In the genomic region with DNA sequence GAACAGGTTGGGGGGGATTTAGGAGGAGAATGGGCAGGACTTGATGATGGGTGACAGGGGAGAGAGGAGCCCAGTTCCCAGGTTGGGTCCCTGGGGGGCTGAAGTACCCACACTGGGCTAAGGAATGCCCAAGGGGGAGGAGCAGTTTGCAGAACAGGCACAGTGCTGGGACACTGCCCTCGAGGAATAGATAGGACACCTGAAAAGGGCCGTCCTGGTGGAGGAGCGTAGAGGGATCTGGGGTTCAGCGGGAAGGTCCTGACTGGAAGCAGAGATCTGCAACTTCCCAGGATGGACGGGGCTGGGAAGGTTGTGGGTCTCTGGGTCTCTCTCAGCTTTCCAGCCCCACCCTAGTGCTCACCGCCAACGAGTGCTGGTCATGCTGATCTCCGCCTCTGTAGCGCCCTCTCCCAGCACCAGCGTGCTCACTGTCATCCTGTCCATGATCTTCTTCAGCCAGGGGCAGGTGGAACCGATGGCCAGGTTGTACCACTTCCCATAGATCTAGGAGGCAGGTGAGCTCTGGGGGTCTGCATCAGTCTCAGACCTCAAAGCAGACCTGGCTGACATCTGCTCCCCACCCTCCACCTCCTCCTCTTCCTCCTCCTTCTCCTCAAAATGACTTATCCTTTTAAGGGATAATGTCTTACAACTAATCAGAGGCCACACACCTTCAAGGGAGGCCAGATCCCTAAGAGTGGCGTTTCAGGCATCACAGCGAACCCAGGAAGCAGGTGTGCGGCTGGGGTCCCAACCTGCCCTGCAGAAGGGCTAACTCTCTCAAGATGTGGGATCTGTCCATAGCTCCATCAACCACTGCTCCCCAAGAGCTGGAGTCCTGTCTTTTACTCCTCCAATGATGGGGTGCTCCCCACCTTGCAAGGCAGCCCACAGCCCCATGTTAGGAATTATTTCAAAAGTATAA, we compare ENCODE assay signal across 1 cellular context.
A peak's percentile ranks its signal among the peaks of the same experiment; 100 is the strongest.
TF ChIP-seq lines count a peak whose summit lies in the region.

No MANE protein-coding gene starts in this region.

TF ChIP-seq in HepG2, 621 proteins besides CTCF, POLR2A, EP300 and RAD21 (continued from another document and continues in another):
- TF ChIP-seq, protein P1, sequence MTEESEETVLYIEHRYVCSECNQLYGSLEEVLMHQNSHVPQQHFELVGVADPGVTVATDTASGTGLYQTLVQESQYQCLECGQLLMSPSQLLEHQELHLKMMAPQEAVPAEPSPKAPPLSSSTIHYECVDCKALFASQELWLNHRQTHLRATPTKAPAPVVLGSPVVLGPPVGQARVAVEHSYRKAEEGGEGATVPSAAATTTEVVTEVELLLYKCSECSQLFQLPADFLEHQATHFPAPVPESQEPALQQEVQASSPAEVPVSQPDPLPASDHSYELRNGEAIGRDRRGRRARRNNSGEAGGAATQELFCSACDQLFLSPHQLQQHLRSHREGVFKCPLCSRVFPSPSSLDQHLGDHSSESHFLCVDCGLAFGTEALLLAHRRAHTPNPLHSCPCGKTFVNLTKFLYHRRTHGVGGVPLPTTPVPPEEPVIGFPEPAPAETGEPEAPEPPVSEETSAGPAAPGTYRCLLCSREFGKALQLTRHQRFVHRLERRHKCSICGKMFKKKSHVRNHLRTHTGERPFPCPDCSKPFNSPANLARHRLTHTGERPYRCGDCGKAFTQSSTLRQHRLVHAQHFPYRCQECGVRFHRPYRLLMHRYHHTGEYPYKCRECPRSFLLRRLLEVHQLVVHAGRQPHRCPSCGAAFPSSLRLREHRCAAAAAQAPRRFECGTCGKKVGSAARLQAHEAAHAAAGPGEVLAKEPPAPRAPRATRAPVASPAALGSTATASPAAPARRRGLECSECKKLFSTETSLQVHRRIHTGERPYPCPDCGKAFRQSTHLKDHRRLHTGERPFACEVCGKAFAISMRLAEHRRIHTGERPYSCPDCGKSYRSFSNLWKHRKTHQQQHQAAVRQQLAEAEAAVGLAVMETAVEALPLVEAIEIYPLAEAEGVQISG (CRISPR knock-in tag; IDR thresholded peaks at IDR 0.05), result peak; percentile 56
- TF ChIP-seq ZNF143 (CRISPR knock-in tag; IDR thresholded peaks at IDR 0.05) (no peak), ZNF101 (CRISPR knock-in tag; IDR thresholded peaks at IDR 0.05; ENCODE audit: borderline replicate concordance, low read depth) (no peak), GATAD2A (CRISPR knock-in tag; IDR thresholded peaks at IDR 0.05) (peak; percentile 26; the same call in 1 of the 2 replicates), MAFF (IDR thresholded peaks at IDR 0.05; ENCODE audit: low read depth, low read length) (no peak), ZNF501 (CRISPR knock-in tag; IDR thresholded peaks at IDR 0.05) (no peak), ZNF367 (CRISPR knock-in tag; IDR thresholded peaks at IDR 0.05; ENCODE audit: borderline replicate concordance) (no peak), PCBP2 (optimal IDR thresholded peaks at IDR 0.05; ENCODE audit: low read depth, low read length, poor library complexity, severe bottlenecking) (no peak), HNRNPK (IDR thresholded peaks at IDR 0.05; ENCODE audit: low read depth, low read length, poor library complexity, severe bottlenecking) (no peak), NFYB (CRISPR knock-in tag; IDR thresholded peaks at IDR 0.05) (no peak), SRSF9 (IDR thresholded peaks at IDR 0.05; ENCODE audit: borderline replicate concordance, insufficient read depth, low read depth, low read length, poor library complexity, severe bottlenecking) (no peak), ZC3H13 (CRISPR knock-in tag; IDR thresholded peaks at IDR 0.05) (no peak), ARID2 (CRISPR knock-in tag; IDR thresholded peaks at IDR 0.05; ENCODE audit: borderline replicate concordance) (no peak), ARNT2 (CRISPR knock-in tag; IDR thresholded peaks at IDR 0.05; ENCODE audit: low read depth) (no peak), NR3C1 (CRISPR knock-in tag; IDR thresholded peaks at IDR 0.05) (no peak), DNMT1 (CRISPR knock-in tag; IDR thresholded peaks at IDR 0.05) (no peak), PAF1 (CRISPR knock-in tag; IDR thresholded peaks at IDR 0.05) (no peak), NFYC (CRISPR knock-in tag; IDR thresholded peaks at IDR 0.05) (no peak), KAT2B (IDR thresholded peaks at IDR 0.05; ENCODE audit: borderline replicate concordance, low read depth, low read length) (no peak), FOXK2 (IDR thresholded peaks at IDR 0.05) (no peak), ZNF33A (CRISPR knock-in tag; IDR thresholded peaks at IDR 0.05; ENCODE audit: borderline replicate concordance) (no peak), TSC22D2 (CRISPR knock-in tag; IDR thresholded peaks at IDR 0.05; ENCODE audit: borderline replicate concordance) (no peak), RBFOX2 (IDR thresholded peaks at IDR 0.05; ENCODE audit: low read depth, low read length) (peak; percentile 66), KLF13 (CRISPR knock-in tag; IDR thresholded peaks at IDR 0.05) (no peak), ZNF660 (CRISPR knock-in tag; IDR thresholded peaks at IDR 0.05; ENCODE audit: borderline replicate concordance, low read depth) (no peak), KLF15 (CRISPR knock-in tag; IDR thresholded peaks at IDR 0.05; ENCODE audit: borderline replicate concordance) (no peak), POLR2AphosphoS2 (IDR thresholded peaks at IDR 0.05; ENCODE audit: low read depth, low read length) (no peak), TP53 (CRISPR knock-in tag; conservative IDR thresholded peaks at IDR 0.05) (no peak), ZNF263 (CRISPR knock-in tag; IDR thresholded peaks at IDR 0.05) (peak; percentile 72), SP5 (CRISPR knock-in tag; IDR thresholded peaks at IDR 0.05; ENCODE audit: borderline replicate concordance, low read depth) (no peak), NFKB2 (CRISPR knock-in tag; IDR thresholded peaks at IDR 0.05; ENCODE audit: borderline replicate concordance) (0 out of 2 replicates have a peak, but pooled peaks have one; percentile 30), HNRNPL (IDR thresholded peaks at IDR 0.05; ENCODE audit: low read depth, low read length) (no peak), KDM4B (CRISPR knock-in tag; IDR thresholded peaks at IDR 0.05) (no peak), KDM5A (IDR thresholded peaks at IDR 0.05; ENCODE audit: borderline replicate concordance, low read length) (no peak), ZMAT3 (CRISPR knock-in tag; conservative IDR thresholded peaks at IDR 0.05) (no peak), ZNF615 (CRISPR knock-in tag; IDR thresholded peaks at IDR 0.05; ENCODE audit: borderline replicate concordance) (no peak), NFE2 (CRISPR knock-in tag; IDR thresholded peaks at IDR 0.05) (no peak), PCBP1 (IDR thresholded peaks at IDR 0.05; ENCODE audit: borderline replicate concordance, low read depth, low read length) (no peak), ZNF773 (CRISPR knock-in tag; IDR thresholded peaks at IDR 0.05; ENCODE audit: borderline replicate concordance) (no peak), MTA3 (CRISPR knock-in tag; IDR thresholded peaks at IDR 0.05) (no peak), RBM22 (optimal IDR thresholded peaks at IDR 0.05; ENCODE audit: low read length) (no peak), ZFP41 (CRISPR knock-in tag; IDR thresholded peaks at IDR 0.05; ENCODE audit: borderline replicate concordance) (0 out of 2 replicates have a peak, but pooled peaks have one; percentile 14), ZKSCAN1 (IDR thresholded peaks at IDR 0.05; ENCODE audit: low read length) (no peak), FOXC1 (CRISPR knock-in tag; IDR thresholded peaks at IDR 0.05; ENCODE audit: borderline replicate concordance) (peak; percentile 64; the same call in 1 of the 2 replicates), ZNF563 (CRISPR knock-in tag; IDR thresholded peaks at IDR 0.05) (no peak), ZNF777 (CRISPR knock-in tag; IDR thresholded peaks at IDR 0.05) (no peak), ZNF3 (CRISPR knock-in tag; IDR thresholded peaks at IDR 0.05) (no peak)
- TF ChIP-seq, protein P2, sequence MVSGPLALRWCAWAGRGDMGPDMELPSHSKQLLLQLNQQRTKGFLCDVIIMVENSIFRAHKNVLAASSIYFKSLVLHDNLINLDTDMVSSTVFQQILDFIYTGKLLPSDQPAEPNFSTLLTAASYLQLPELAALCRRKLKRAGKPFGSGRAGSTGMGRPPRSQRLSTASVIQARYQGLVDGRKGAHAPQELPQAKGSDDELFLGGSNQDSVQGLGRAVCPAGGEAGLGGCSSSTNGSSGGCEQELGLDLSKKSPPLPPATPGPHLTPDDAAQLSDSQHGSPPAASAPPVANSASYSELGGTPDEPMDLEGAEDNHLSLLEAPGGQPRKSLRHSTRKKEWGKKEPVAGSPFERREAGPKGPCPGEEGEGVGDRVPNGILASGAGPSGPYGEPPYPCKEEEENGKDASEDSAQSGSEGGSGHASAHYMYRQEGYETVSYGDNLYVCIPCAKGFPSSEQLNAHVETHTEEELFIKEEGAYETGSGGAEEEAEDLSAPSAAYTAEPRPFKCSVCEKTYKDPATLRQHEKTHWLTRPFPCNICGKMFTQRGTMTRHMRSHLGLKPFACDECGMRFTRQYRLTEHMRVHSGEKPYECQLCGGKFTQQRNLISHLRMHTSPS (CRISPR knock-in tag; IDR thresholded peaks at IDR 0.05; ENCODE audit: low read depth), result no peak
- TF ChIP-seq, protein P3, sequence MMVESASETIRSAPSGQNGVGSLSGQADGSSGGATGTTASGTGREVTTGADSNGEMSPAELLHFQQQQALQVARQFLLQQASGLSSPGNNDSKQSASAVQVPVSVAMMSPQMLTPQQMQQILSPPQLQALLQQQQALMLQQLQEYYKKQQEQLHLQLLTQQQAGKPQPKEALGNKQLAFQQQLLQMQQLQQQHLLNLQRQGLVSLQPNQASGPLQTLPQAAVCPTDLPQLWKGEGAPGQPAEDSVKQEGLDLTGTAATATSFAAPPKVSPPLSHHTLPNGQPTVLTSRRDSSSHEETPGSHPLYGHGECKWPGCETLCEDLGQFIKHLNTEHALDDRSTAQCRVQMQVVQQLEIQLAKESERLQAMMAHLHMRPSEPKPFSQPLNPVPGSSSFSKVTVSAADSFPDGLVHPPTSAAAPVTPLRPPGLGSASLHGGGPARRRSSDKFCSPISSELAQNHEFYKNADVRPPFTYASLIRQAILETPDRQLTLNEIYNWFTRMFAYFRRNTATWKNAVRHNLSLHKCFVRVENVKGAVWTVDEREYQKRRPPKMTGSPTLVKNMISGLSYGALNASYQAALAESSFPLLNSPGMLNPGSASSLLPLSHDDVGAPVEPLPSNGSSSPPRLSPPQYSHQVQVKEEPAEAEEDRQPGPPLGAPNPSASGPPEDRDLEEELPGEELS (CRISPR knock-in tag; IDR thresholded peaks at IDR 0.05), result no peak
- TF ChIP-seq, protein P4, sequence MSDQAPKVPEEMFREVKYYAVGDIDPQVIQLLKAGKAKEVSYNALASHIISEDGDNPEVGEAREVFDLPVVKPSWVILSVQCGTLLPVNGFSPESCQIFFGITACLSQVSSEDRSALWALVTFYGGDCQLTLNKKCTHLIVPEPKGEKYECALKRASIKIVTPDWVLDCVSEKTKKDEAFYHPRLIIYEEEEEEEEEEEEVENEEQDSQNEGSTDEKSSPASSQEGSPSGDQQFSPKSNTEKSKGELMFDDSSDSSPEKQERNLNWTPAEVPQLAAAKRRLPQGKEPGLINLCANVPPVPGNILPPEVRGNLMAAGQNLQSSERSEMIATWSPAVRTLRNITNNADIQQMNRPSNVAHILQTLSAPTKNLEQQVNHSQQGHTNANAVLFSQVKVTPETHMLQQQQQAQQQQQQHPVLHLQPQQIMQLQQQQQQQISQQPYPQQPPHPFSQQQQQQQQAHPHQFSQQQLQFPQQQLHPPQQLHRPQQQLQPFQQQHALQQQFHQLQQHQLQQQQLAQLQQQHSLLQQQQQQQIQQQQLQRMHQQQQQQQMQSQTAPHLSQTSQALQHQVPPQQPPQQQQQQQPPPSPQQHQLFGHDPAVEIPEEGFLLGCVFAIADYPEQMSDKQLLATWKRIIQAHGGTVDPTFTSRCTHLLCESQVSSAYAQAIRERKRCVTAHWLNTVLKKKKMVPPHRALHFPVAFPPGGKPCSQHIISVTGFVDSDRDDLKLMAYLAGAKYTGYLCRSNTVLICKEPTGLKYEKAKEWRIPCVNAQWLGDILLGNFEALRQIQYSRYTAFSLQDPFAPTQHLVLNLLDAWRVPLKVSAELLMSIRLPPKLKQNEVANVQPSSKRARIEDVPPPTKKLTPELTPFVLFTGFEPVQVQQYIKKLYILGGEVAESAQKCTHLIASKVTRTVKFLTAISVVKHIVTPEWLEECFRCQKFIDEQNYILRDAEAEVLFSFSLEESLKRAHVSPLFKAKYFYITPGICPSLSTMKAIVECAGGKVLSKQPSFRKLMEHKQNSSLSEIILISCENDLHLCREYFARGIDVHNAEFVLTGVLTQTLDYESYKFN (CRISPR knock-in tag; conservative IDR thresholded peaks at IDR 0.05), result no peak
- TF ChIP-seq, protein P5, sequence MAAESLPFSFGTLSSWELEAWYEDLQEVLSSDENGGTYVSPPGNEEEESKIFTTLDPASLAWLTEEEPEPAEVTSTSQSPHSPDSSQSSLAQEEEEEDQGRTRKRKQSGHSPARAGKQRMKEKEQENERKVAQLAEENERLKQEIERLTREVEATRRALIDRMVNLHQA (CRISPR knock-in tag; IDR thresholded peaks at IDR 0.05), result no peak
- TF ChIP-seq, protein P6, sequence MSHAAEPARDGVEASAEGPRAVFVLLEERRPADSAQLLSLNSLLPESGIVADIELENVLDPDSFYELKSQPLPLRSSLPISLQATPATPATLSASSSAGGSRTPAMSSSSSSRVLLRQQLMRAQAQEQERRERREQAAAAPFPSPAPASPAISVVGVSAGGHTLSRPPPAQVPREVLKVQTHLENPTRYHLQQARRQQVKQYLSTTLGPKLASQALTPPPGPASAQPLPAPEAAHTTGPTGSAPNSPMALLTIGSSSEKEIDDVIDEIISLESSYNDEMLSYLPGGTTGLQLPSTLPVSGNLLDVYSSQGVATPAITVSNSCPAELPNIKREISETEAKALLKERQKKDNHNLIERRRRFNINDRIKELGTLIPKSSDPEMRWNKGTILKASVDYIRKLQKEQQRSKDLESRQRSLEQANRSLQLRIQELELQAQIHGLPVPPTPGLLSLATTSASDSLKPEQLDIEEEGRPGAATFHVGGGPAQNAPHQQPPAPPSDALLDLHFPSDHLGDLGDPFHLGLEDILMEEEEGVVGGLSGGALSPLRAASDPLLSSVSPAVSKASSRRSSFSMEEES (CRISPR knock-in tag; IDR thresholded peaks at IDR 0.05), result no peak
- TF ChIP-seq, protein P7, sequence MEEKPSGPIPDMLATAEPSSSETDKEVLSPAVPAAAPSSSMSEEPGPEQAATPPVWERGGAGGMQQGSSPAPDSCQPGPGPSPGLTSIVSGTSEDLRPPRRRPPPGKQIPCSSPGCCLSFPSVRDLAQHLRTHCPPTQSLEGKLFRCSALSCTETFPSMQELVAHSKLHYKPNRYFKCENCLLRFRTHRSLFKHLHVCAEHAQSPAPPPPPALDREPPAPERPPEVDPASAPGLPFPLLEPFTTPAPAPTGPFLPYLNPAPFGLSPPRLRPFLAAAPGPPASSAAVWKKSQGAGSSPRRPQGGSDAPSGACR (CRISPR knock-in tag; IDR thresholded peaks at IDR 0.05), result 0 out of 2 replicates have a peak, but pooled peaks have one; percentile 38
